8 cellular contexts compared by ENCODE assay signal in genomic region chr16:70437582-70438324, GRCh38. TPM values are rescaled to one million over a fixed set of nuclear protein-coding genes. Genes with fewer than 3 reads are reported as not detected.
A peak's percentile ranks its signal among the peaks of the same experiment; 100 is the strongest.
DNase-seq lines count a peak whose midpoint lies in the region; ATAC-seq and TF ChIP-seq lines count a peak whose summit lies in the region.

No MANE protein-coding gene starts in this region.

- H3K9me3 Mint-ChIP-seq in GM23338 (no peaks in the 10 kb centered on the region), WTC11 (no peaks in the 10 kb centered on the region)

- peak overlapping the region; percentile 56 for H3K27ac Mint-ChIP-seq in GM23338
- peak overlapping the region; percentile 96 for H3K27ac Mint-ChIP-seq in WTC11

- H3K4me3 ChIP-seq in AG04450 (ENCODE audit: low read depth, low read length) = peak overlapping the region; percentile 72
- H3K4me3 ChIP-seq in GM23338 = peak overlapping the region; percentile 94
- peak overlapping the region; percentile 71 to 90 for H3K4me3 ChIP-seq in gastroesophageal sphincter

- peaks cover 8% of the 10 kb centered on the region for H3K36me3 Mint-ChIP-seq in GM23338 (ENCODE audit: low read depth)
- H3K36me3 Mint-ChIP-seq in WTC11 = peaks cover 9% of the 10 kb centered on the region; the same call in 1 of the 2 replicates

- ATAC-seq in GM23338 (peak; percentile 3; the same call in 2 of the 3 replicates), WTC11 (peak; percentile 0; the same call in 1 of the 2 replicates), gastroesophageal sphincter (no peak), GM19455 (IDR thresholded peaks at IDR 0.05; ENCODE audit: unreplicated experiment) (no peak), HG03097 (IDR thresholded peaks at IDR 0.05; ENCODE audit: low FRiP score, unreplicated experiment) (no peak)

- H3K4me3 Mint-ChIP-seq in GM23338 = peak overlapping the region; percentile 82
- H3K4me3 Mint-ChIP-seq in WTC11 = peak overlapping the region; percentile 99

- peaks cover 31% of the 10 kb centered on the region for H3F3A ChIP-seq in GM23338 (replicated peaks; ENCODE audit: low read depth)

- H3K27me3 Mint-ChIP-seq in GM23338 (ENCODE audit: insufficient read depth, low read depth, poor library complexity) = peaks cover 15% of the 10 kb centered on the region
- H3K27me3 Mint-ChIP-seq in WTC11 (ENCODE audit: low read depth) = no peaks in the 10 kb centered on the region

- H3K79me2 ChIP-seq in GM23338 (replicated peaks; ENCODE audit: insufficient read depth) = peaks cover 55% of the 10 kb centered on the region

- no peak for TF ChIP-seq POLR2A in gastroesophageal sphincter (IDR thresholded peaks at IDR 0.05)

- H3K4me1 Mint-ChIP-seq in GM23338 (peaks cover 49% of the 10 kb centered on the region), WTC11 (peaks cover 52% of the 10 kb centered on the region)

- H3K9me2 ChIP-seq in GM23338 (ENCODE audit: insufficient read depth) = no peaks in the 10 kb centered on the region

- CTCF ChIA-PET in AG04450 (lab: Charles Lee) = interaction anchor here (1.0 to 1.2 kb wide), 2 partner anchors 16 to 333 kb away, joined by 3 read pairs; no protein-coding TSS in a partner anchor
- CTCF ChIA-PET in WTC11 (lab: Charles Lee) = interaction anchor here (0.9 to 2.9 kb wide), 5 partner anchors 8 to 88 kb away, joined by 3 to 16 read pairs (median 4); no protein-coding TSS in a partner anchor

- no peak overlapping the region; the same call in 1 of the 2 replicates for H2AFZ ChIP-seq in GM23338

- DNase-seq in AG04450 (ENCODE audit: low read depth, low spot score) (no peak), GM23338 (ENCODE audit: low spot score) (peak; percentile 51), WTC11 (ENCODE audit: low spot score) (no peak), retina (peak; percentile 40), NCI-H2107 (lab: John Stamatoyannopoulos, UW) (no peak)

- peaks cover 10% of the 10 kb centered on the region; the same call in 1 of the 2 replicates for H4K20me1 ChIP-seq in GM23338 (replicated peaks; ENCODE audit: insufficient read depth)

- H3K27ac ChIP-seq in AG04450 (ENCODE audit: low read depth, low read length) (peak overlapping the region; percentile 73), GM23338 (ENCODE audit: low read depth) (peak overlapping the region; percentile 89), gastroesophageal sphincter (peak overlapping the region; percentile 9 to 95 (median 87))

- POLR2A ChIA-PET in AG04450 (lab: Yijun Ruan, JAX) (interaction anchor here (2.4 to 3.0 kb wide), 2 partner anchors 10 to 57 kb away, joined by 12 to 31 read pairs; no protein-coding TSS in a partner anchor), WTC11 (lab: Charles Lee) (interaction anchor here (1.5 kb wide), 3 partner anchors 10 to 57 kb away, joined by 4 to 7 read pairs (median 4); partner anchors contain the start of gene FCSK)

- H3K36me3 ChIP-seq in GM23338 (ENCODE audit: insufficient read depth) (no peaks in the 10 kb centered on the region; the same call in 1 of the 2 replicates), gastroesophageal sphincter (no peaks in the 10 kb centered on the region)

- H3K9me3 ChIP-seq in AG04450 (ENCODE audit: control insufficient read depth, insufficient read depth, low read length) (no peaks in the 10 kb centered on the region), gastroesophageal sphincter (no peaks in the 10 kb centered on the region)

- H3K4me1 ChIP-seq in GM23338 (ENCODE audit: insufficient read depth) (peaks cover 41% of the 10 kb centered on the region), gastroesophageal sphincter (peaks cover 3 to 64% (median 36%) of the 10 kb centered on the region in 3 donors)

- WGBS in gastroesophageal sphincter (ENCODE audit: low coverage in 1 of 2), 2 donors = 5% methylated on average over 8 to 10 of the region's 15 CpGs

- no peak for TF ChIP-seq EP300 in gastroesophageal sphincter (IDR thresholded peaks at IDR 0.05)

- H3K4me2 ChIP-seq in GM23338 = peak overlapping the region; percentile 98

- H3K27me3 ChIP-seq in AG04450 (ENCODE audit: control insufficient read depth, insufficient read depth, low read length) (no peaks in the 10 kb centered on the region), GM23338 (ENCODE audit: insufficient read depth) (no peaks in the 10 kb centered on the region), gastroesophageal sphincter (no peaks in the 10 kb centered on the region)

- TF ChIP-seq CTCF in AG04450 (IDR thresholded peaks at IDR 0.05; ENCODE audit: low read depth, low read length) (no peak), GM23338 (conservative IDR thresholded peaks at IDR 0.05; ENCODE audit: low read depth in 2 of 2) (no peak), WTC11 (IDR thresholded peaks at IDR 0.05) (no peak), gastroesophageal sphincter (IDR thresholded peaks at IDR 0.05) (no peak)

TF ChIP-seq in GM23338, 12 proteins besides CTCF, POLR2A, EP300 and RAD21:
- TF ChIP-seq POLR2AphosphoS5 (IDR thresholded peaks at IDR 0.05; ENCODE audit: low read depth) (no peak), ZNF114 (CRISPR knock-in tag; IDR thresholded peaks at IDR 0.05) (no peak), ETS1 (IDR thresholded peaks at IDR 0.05) (peak; percentile 11; the same call in 1 of the 2 replicates)

TF ChIP-seq in WTC11, 78 proteins besides CTCF, POLR2A, EP300 and RAD21 (continues in another document):
- no peak for TF ChIP-seq SP1 (CRISPR knock-in tag; conservative IDR thresholded peaks at IDR 0.05)
- TF ChIP-seq AFF4 (CRISPR knock-in tag; IDR thresholded peaks at IDR 0.05; ENCODE audit: borderline replicate concordance) = no peak
- TF ChIP-seq NR1H2 (CRISPR knock-in tag; IDR thresholded peaks at IDR 0.05) = no peak
- TF ChIP-seq GABPB1 (CRISPR knock-in tag; IDR thresholded peaks at IDR 0.05) = no peak
- TF ChIP-seq SMAD4 (CRISPR knock-in tag; IDR thresholded peaks at IDR 0.05) = no peak
- no peak for TF ChIP-seq ZNF512 (CRISPR knock-in tag; IDR thresholded peaks at IDR 0.05; ENCODE audit: borderline replicate concordance)

RNA-seq across cellular contexts. Expression of gene ST3GAL2, which starts 1.1 kb away (rescaled TPM):
- polyA plus RNA-seq in AG04450 (2011; rRNA removed) (12.4 and 18.2 TPM in 2 replicates), GM23338 (2016; fragmentation: Nextera tagmentation; extraction: Ambion mirVana) (12.1 and 12.3 TPM in 2 replicates)
- 30.8 and 35.7 TPM in 2 replicates for polyA minus RNA-seq in AG04450 (2011; rRNA and poly(A)+ RNA removed)
- 36.8 and 39.8 TPM in 2 replicates for total RNA-seq in GM23338 (2014; rRNA removed; shearing (Covaris generic))
- total RNA-seq in WTC11 (2021) (46.0 to 49.4 TPM (median 46.2 TPM) in 3 replicates), gastroesophageal sphincter (10 to 100 TPM; 17.6 to 35.6 (median 24.8) TPM)

RNA-seq across cellular contexts. Expression of gene FCSK, which starts 16.6 kb away (rescaled TPM):
- 4.0 and 5.9 TPM in 2 replicates for polyA plus RNA-seq in AG04450 (2011; rRNA removed)
- polyA minus RNA-seq in AG04450 (2011; rRNA and poly(A)+ RNA removed) = 6.3 and 11.3 TPM in 2 replicates
- 4.0 and 8.0 TPM in 2 replicates for total RNA-seq in GM23338 (2014; rRNA removed; shearing (Covaris generic))
- 1.5 and 2.3 TPM in 2 replicates for polyA plus RNA-seq in GM23338 (2016; fragmentation: Nextera tagmentation; extraction: Ambion mirVana)
- total RNA-seq in WTC11 (2021) = 7.0 to 10.6 TPM (median 8.6 TPM) in 3 replicates
- 10 to 100 TPM in 3 of 4 donors, 1 to 10 TPM in 1; 6.9 to 21.8 (median 12.4) TPM for total RNA-seq in gastroesophageal sphincter

Comparison
In these comparisons a context has a peak if more than half of its experiments do, and no peak if none do; other contexts are left out.
1. DNase-seq: peak in GM23338 (single experiment) and retina (single experiment); none in AG04450 (single experiment), WTC11 (single experiment) and NCI-H2107 (single experiment).
2. ATAC-seq: peak in GM23338 (single experiment) and WTC11 (single experiment); none in gastroesophageal sphincter (single experiment), GM19455 (single experiment) and HG03097 (single experiment).
3. Peak in every context shown above with its lines, with median percentiles within 50 percentile points of each other: H3K27ac ChIP-seq and H3K4me3 ChIP-seq.